ENCODE assay signal across 24 cellular contexts in the genomic region with DNA sequence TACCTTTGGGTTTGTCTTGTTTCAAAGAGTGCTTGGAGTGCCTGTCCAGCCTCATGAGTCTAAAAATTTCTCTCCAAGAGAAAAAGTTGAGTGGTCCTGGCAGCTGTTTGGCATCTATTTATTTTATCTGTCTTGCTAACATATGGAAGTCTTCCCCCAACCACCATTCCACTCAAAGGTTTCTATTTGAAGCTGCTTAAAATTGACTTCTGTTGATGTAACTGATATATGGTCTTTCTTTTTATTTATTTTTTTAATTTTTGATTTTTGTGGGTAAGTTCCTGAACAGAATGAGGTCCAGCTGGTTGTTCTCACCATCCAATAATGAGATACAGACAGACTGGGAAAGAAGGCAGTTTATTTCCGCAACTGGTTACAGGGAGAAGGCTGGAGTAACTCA.
"Had no signal": no experiment of that assay in that cellular context is flagged by ENCODE, and none has a peak within 500 bp of the region (broad histone marks: within the 10 kb centered on the region; RNA-seq: fewer than 3 reads in every experiment).

No MANE protein-coding gene starts in this region.

- DNase-seq: activated CD4-positive, alpha-beta T cell treated with anti-CD3 and anti-CD28 coated beads for 1 hour; activated CD4-positive, alpha-beta T cell treated with anti-CD3 and anti-CD28 coated beads, Interleukin-2, amount 50 U/mL, for 4 hours; activated CD8-positive, alpha-beta memory T cell treated with anti-CD3 and anti-CD28 coated beads for 24 hours; activated CD8-positive, alpha-beta memory T cell treated with anti-CD3 and anti-CD28 coated beads, Interleukin-2, amount 50 U/mL, for 4 hours; activated naive CD4-positive, alpha-beta T cell; activated naive CD8-positive, alpha-beta T cell treated with anti-CD3 and anti-CD28 coated beads for 36 hours; activated T-cell treated with anti-CD3 and anti-CD28 coated beads, Interleukin-2, amount 50 U/mL, for 24 hours; amygdala; cortex of kidney; heart right ventricle; left colon; lower lobe of right lung; naive thymus-derived CD8-positive, alpha-beta T cell; retina; stimulated activated CD4-positive, alpha-beta T cell treated with anti-CD3 and anti-CD28 coated beads, Interleukin-12 subunit alpha, Interleukin-12 subunit beta, amount 100 ng/mL, for 4 hours; stimulated activated CD4-positive, alpha-beta T cell treated with anti-CD3 and anti-CD28 coated beads, Interleukin-4, amount 100 ng/mL, for 4 hours; substantia nigra; T-helper 2 cell; tibial artery; WERI-Rb-1 had no signal

- H3K27ac ChIP-seq: cardiac muscle cell, epithelial cell of prostate, heart right ventricle, lower lobe of right lung, tibial artery, WERI-Rb-1 had no signal

- H3K36me3 ChIP-seq: cardiac muscle cell, heart right ventricle, lower lobe of right lung, tibial artery, WERI-Rb-1 had no signal

- H3K4me3 ChIP-seq: cardiac muscle cell, heart right ventricle, lower lobe of right lung, tibial artery had no signal

- H3K9me3 ChIP-seq: lower lobe of right lung had no signal

- ATAC-seq: heart right ventricle; left colon; lower lobe of right lung; naive thymus-derived CD8-positive, alpha-beta T cell had no signal

- FAIRE-seq: keratinocyte, urothelium cell line had no signal

- H3K4me1 ChIP-seq: lower lobe of right lung had no signal

- H3K27me3 ChIP-seq: cardiac muscle cell, heart right ventricle, tibial artery had no signal
